In the genomic region with DNA sequence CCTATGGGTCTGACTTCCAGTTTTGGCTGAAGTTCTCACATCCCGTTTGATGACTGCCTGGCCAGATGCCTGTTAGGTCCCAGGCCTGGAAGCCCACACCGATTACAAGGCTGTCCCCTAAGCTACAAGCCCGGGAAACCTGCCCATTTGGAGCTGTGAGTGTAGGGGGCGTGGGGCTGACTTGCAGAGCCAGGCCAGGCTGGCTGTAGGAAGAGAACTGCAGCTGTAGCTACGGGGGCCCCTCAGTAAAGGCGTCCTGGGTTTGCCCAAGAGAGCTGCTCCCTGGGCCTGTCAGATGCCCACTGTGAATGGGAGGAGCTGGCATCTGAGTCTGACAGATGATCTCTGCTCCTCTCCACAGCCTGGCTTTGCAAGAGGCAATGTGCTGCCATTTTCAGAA, we compare ENCODE assay signal across 19 cellular contexts.
DNase-seq lines count a peak whose midpoint lies in the region; TF ChIP-seq lines count a peak whose summit lies in the region.
"Had no signal": no experiment of that assay in that cellular context is flagged by ENCODE, and none has a peak within 500 bp of the region (broad histone marks: within the 10 kb centered on the region; RNA-seq: fewer than 3 reads in every experiment).

No MANE protein-coding gene starts in this region.

- H3K79me1 ChIP-seq in trophoblast cell (ENCODE audit: low read length): peaks cover 2% of the 10 kb centered on the region

- H3K14ac ChIP-seq in trophoblast cell (ENCODE audit: low read length): no peak overlapping the region

- DNase-seq in Karpas-422: peak; percentile 81
- DNase-seq in cerebellar cortex (ENCODE audit: low spot score): peak; percentile 41
- peak; percentile 73 for DNase-seq in medulla oblongata (ENCODE audit: extremely low spot score)
- peak; percentile 45 for DNase-seq in spleen
- no peak for DNase-seq in trophoblast cell
- DNase-seq in occipital lobe (lab: John Stamatoyannopoulos, UW): no peak
- DNase-seq in OCI-M1 (lab: John Stamatoyannopoulos, UW): no peak
- DNase-seq: BE2C; CD8-positive, alpha-beta T cell; DND-41; HFFc6; KG1; MG63; NCI-H1092 treated with DMSO at 0.1 percent for 48 hours; NCI-H1694 treated with DMSO at 0.1 percent for 48 hours; NCI-H2171 treated with DMSO at 0.1 percent for 48 hours; NCI-H524 treated with DMSO at 0.1 percent for 48 hours; SJCRH30 had no signal

- H2BK120ac ChIP-seq in trophoblast cell (ENCODE audit: insufficient read depth, low read length, poor library complexity): no peak overlapping the region

- peak overlapping the region; percentile 63 for H3K4me3 ChIP-seq in Karpas-422 (ENCODE audit: low read length)
- H3K4me3 ChIP-seq in spleen: no peak overlapping the region
- no peak overlapping the region for H3K4me3 ChIP-seq in trophoblast cell (ENCODE audit: low read depth, low read length)
- H3K4me3 ChIP-seq: MG63, SJCRH30 had no signal

- no peak overlapping the region for H2BK12ac ChIP-seq in trophoblast cell (ENCODE audit: low read length)

- H3K4me2 ChIP-seq in Karpas-422 (ENCODE audit: low read depth, low read length, poor library complexity, severe bottlenecking) (peak overlapping the region; percentile 84), trophoblast cell (ENCODE audit: low read length) (no peak overlapping the region)

- H2BK5ac ChIP-seq in trophoblast cell (ENCODE audit: low read depth, low read length, poor library complexity): no peak overlapping the region

- H3K27ac ChIP-seq in Karpas-422 (ENCODE audit: low read length): peak overlapping the region; percentile 95
- no peak overlapping the region for H3K27ac ChIP-seq in spleen
- no peak overlapping the region for H3K27ac ChIP-seq in trophoblast cell (ENCODE audit: low read depth, low read length)
- H3K27ac ChIP-seq: RWPE1, SJCRH30 had no signal

- WGBS in spleen, 5 donors: 62 to 67% (median 63%) methylated on average over 4 to 6 of the region's 6 CpGs
- WGBS in trophoblast cell (ENCODE audit: extremely low coverage, insufficient coverage, insufficient read length): no CpG with 5 or more reads among the region's 6 CpGs

- H4K20me1 ChIP-seq in Karpas-422 (ENCODE audit: insufficient read depth, low read depth, low read length): no peaks in the 10 kb centered on the region

- H3K4me1 ChIP-seq in Karpas-422 (ENCODE audit: low read length) (peaks cover 29% of the 10 kb centered on the region), spleen (no peaks in the 10 kb centered on the region), trophoblast cell (ENCODE audit: control insufficient read depth in 1 of 2, insufficient read depth in 2 of 2, low read length in 2 of 2) (peaks cover 4 to 8% of the 10 kb centered on the region in 2 experiments)
- H3K4me1 ChIP-seq: BE2C, SJCRH30 had no signal

- TF ChIP-seq POLR2A in spleen (IDR thresholded peaks at IDR 0.05): no peak

- no peak for TF ChIP-seq CTCF in spleen (IDR thresholded peaks at IDR 0.05 in 8 of 11, conservative IDR thresholded peaks at IDR 0.05 in 3 of 11)

- H2AK5ac ChIP-seq in trophoblast cell (ENCODE audit: low read length): no peak overlapping the region

- H2AFZ ChIP-seq in Karpas-422 (ENCODE audit: low read length) (no peak overlapping the region), trophoblast cell (ENCODE audit: insufficient read depth, low read length, poor library complexity) (no peak overlapping the region)

- no peak overlapping the region for H4K12ac ChIP-seq in trophoblast cell (ENCODE audit: low read depth, low read length)

- H3K9me3 ChIP-seq in Karpas-422 (ENCODE audit: low read length): no peaks in the 10 kb centered on the region
- H3K9me3 ChIP-seq in spleen: peaks cover 0 to 4% (median 0%) of the 10 kb centered on the region in 8 donors
- peaks cover 2% of the 10 kb centered on the region for H3K9me3 ChIP-seq in trophoblast cell (ENCODE audit: insufficient read depth, low read depth, low read length)
- H3K9me3 ChIP-seq: BE2C, MG63, SJCRH30 had no signal

- no peak overlapping the region for H3K18ac ChIP-seq in trophoblast cell (ENCODE audit: low read length)

- no peaks in the 10 kb centered on the region for H3K36me3 ChIP-seq in Karpas-422 (ENCODE audit: insufficient read depth, low read length)
- no peaks in the 10 kb centered on the region for H3K36me3 ChIP-seq in spleen
- no peaks in the 10 kb centered on the region for H3K36me3 ChIP-seq in trophoblast cell (ENCODE audit: control insufficient read depth in 1 of 2, insufficient read depth in 2 of 2, low read length in 2 of 2)
- H3K36me3 ChIP-seq: BE2C, MG63, SJCRH30 had no signal

- H3K23ac ChIP-seq in trophoblast cell (ENCODE audit: low read length): no peak overlapping the region

- no peak overlapping the region for H3K4ac ChIP-seq in trophoblast cell (ENCODE audit: low read depth, low read length)

- H3K9ac ChIP-seq in Karpas-422 (ENCODE audit: low read length) (peak overlapping the region; percentile 59), trophoblast cell (ENCODE audit: low read length) (no peak overlapping the region)

- H3K79me2 ChIP-seq in Karpas-422 (ENCODE audit: low read length): no peaks in the 10 kb centered on the region
- H3K79me2 ChIP-seq in trophoblast cell (ENCODE audit: control insufficient read depth, insufficient read depth, low read length, poor library complexity): no peaks in the 10 kb centered on the region

- no peaks in the 10 kb centered on the region for H3K9me2 ChIP-seq in Karpas-422 (replicated peaks; ENCODE audit: insufficient read depth, low read length)

- 0 out of 2 replicates have a peak, but pooled peaks cover 4% of the 10 kb centered on the region for H3K27me3 ChIP-seq in Karpas-422 (ENCODE audit: low read length)
- H3K27me3 ChIP-seq in spleen (replicated peaks in 1 of 7): peaks cover 0 to 14% (median 0%) of the 10 kb centered on the region in 7 donors
- no peaks in the 10 kb centered on the region for H3K27me3 ChIP-seq in trophoblast cell (ENCODE audit: insufficient read depth, low read length)
- H3K27me3 ChIP-seq: BE2C, MG63 had no signal

- no peak overlapping the region for H4K8ac ChIP-seq in trophoblast cell (ENCODE audit: low read depth, low read length)

- no peak overlapping the region for H4K91ac ChIP-seq in trophoblast cell (ENCODE audit: low read depth, low read length)

- intact Hi-C loops in spleen (cut with DNase I; ENCODE audit: low total_unique reads): no loop called here

Comparison
In these comparisons a context has a peak if more than half of its experiments do, and no peak if none do; other contexts are left out.
1. DNase-seq: peak in Karpas-422 (single experiment), cerebellar cortex (single experiment), medulla oblongata (single experiment) and spleen (single experiment); none in trophoblast cell (0 of 2), occipital lobe (single experiment) and OCI-M1 (single experiment).